ENCODE assay signal across 15 cellular contexts in the genomic region with DNA sequence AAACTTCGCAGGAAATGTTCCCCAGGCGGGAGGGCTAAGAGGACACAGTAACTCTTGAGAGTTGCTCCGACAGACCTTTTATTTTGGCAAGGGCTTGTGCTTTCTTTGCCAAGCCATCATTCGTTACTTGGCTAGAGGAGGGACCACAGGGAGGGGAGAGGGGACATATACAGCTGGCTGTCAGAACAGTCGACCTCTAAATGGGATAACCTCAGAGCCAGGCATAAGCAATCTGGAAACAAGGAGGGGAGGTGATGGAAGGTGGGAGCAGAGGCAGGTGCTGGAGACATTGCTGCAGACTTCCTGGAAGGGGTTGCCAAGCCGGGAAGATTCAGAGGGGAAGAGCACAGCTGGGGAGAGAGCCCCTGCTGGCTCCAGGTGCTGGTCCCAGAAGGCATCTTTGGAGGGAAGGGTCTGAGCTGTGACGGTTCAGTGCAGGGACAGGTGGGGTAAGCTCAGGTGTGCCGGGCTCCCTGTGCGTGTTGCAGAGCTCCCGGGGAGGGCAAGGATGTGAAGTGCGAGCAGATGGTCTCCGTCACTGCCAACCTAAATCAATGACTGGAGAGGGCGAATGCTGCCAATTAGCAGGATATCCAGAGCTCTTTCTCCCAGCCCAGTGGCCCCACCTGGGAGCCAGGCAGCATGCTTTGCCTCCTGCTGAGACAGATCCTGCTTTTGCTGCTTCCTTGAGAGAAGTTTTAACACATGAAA. TPM values are rescaled to one million over a fixed set of nuclear protein-coding genes. Genes with fewer than 3 reads are reported as not detected.
DNase-seq lines count a peak whose midpoint lies in the region; ATAC-seq, FAIRE-seq and TF ChIP-seq lines count a peak whose summit lies in the region.
"Had no signal": no experiment of that assay in that cellular context is flagged by ENCODE, and none has a peak within 500 bp of the region (broad histone marks: within the 10 kb centered on the region; RNA-seq: fewer than 3 reads in every experiment).

No MANE protein-coding gene starts in this region.

- POLR2A ChIA-PET in H1 (lab: Charles Lee; ENCODE audit: partially characterized antibody) = interaction anchor here (0.7 kb wide), 1 partner anchor 12 kb away, joined by 3 read pairs; no protein-coding TSS in a partner anchor

- H3K18ac ChIP-seq in H1 (ENCODE audit: extremely low read depth, low read length) = peak overlapping the region; percentile 53

- H4K8ac ChIP-seq in H1 (ENCODE audit: extremely low read depth, insufficient read depth, low read length) = no peak overlapping the region; the same call in 1 of the 2 replicates

- TF ChIP-seq CTCF in H1 (IDR thresholded peaks at IDR 0.05; ENCODE audit: control extremely low read depth in 1 of 3, insufficient read depth in 1 of 3, low read depth in 1 of 3, low read length in 3 of 3) = no peak
- TF ChIP-seq CTCF in coronary artery (IDR thresholded peaks at IDR 0.05) = no peak

- peaks cover 3% of the 10 kb centered on the region; the same call in 1 of the 2 replicates for H3K23me2 ChIP-seq in H1 (ENCODE audit: low read depth, low read length)

- 0 out of 2 replicates have a peak overlapping the region, but pooled peaks have one; percentile 9 for H2AK5ac ChIP-seq in H1 (ENCODE audit: low read depth, low read length)

- H4K20me1 ChIP-seq in BLaER1 (peaks cover 92% of the 10 kb centered on the region), H1 (replicated peaks in 1 of 2; ENCODE audit: control insufficient read depth in 1 of 2, insufficient read depth in 2 of 2, low read length in 2 of 2) (peaks cover 0 to 9% of the 10 kb centered on the region in 2 experiments)

- no peak for FAIRE-seq in H1 (lab: Jason Lieb, UNC)

- no peak overlapping the region for H3K4ac ChIP-seq in H1 (replicated peaks; ENCODE audit: insufficient read length, low read depth, low read length)

- peak overlapping the region; percentile 22; the same call in 1 of the 2 replicates for H2BK15ac ChIP-seq in H1 (ENCODE audit: low read length)

- H2BK5ac ChIP-seq in H1 (ENCODE audit: low read depth, low read length) = peak overlapping the region; percentile 64; the same call in 1 of the 2 replicates

- TF ChIP-seq EP300 in H1 (IDR thresholded peaks at IDR 0.05; ENCODE audit: borderline replicate concordance in 1 of 2, low read depth in 2 of 2, low read length in 2 of 2) = no peak

- H3K79me1 ChIP-seq in H1 (ENCODE audit: low read depth, low read length) = 0 out of 2 replicates have a peak, but pooled peaks cover 2% of the 10 kb centered on the region

- DNase-seq in NCI-H2196 (lab: John Stamatoyannopoulos, UW; ENCODE audit: unreplicated experiment) (peak; percentile 71), H1 (ENCODE audit: low read depth in 1 of 2, low spot score in 2 of 2) (peak in 1 of 2 experiments; percentile 54), NK-92 (lab: John Stamatoyannopoulos, UW; ENCODE audit: unreplicated experiment) (no peak), dedifferentiated amniotic fluid mesenchymal stem cell (ENCODE audit: extremely low spot score) (no peak), coronary artery (ENCODE audit: low spot score) (no peak)
- DNase-seq: activated CD8-positive, alpha-beta memory T cell treated with anti-CD3 and anti-CD28 coated beads for 24 hours; activated naive CD4-positive, alpha-beta T cell treated with Interleukin-2 at 50 U/mL for 16 hours; central memory CD4-positive, alpha-beta T cell; esophagus squamous epithelium; posterior cingulate gyrus; uterus had no signal

- peak overlapping the region; percentile 49 for H3K4me2 ChIP-seq in BLaER1
- peak overlapping the region; percentile 36 for H3K4me2 ChIP-seq in H1 (ENCODE audit: insufficient read depth in 1 of 2, low read depth in 2 of 2, low read length in 2 of 2)

- CTCF ChIA-PET in H1 (lab: Charles Lee; ENCODE audit: partially characterized antibody) = interaction anchor here (1.0 to 1.8 kb wide), 3 partner anchors 11 to 49 kb away, joined by 3 read pairs; no protein-coding TSS in a partner anchor

- H3K79me2 ChIP-seq in H1 (ENCODE audit: control insufficient read depth in 1 of 2, insufficient read depth in 2 of 2, low read length in 2 of 2) = peaks cover 0 to 2% of the 10 kb centered on the region in 2 experiments; a peak in 1 of 4 replicates

- no peak overlapping the region for H3K4me3 ChIP-seq in BLaER1
- H3K4me3 ChIP-seq in H1 (ENCODE audit: extremely low read depth in 1 of 4, insufficient read depth in 2 of 4, low read depth in 3 of 4, low read length in 4 of 4) = no peak overlapping the region
- H3K4me3 ChIP-seq in coronary artery = no peak overlapping the region
- H3K4me3 ChIP-seq: esophagus squamous epithelium, MG63, uterus had no signal

- H3K9ac ChIP-seq in BLaER1 (no peak overlapping the region), H1 (replicated peaks in 1 of 4; ENCODE audit: extremely low read depth in 1 of 4, low read depth in 3 of 4, low read length in 3 of 4) (no peak overlapping the region)

- H2BK12ac ChIP-seq in H1 (ENCODE audit: low read depth, low read length) = peak overlapping the region; percentile 21; the same call in 1 of the 2 replicates

- H3K56ac ChIP-seq in H1 (replicated peaks; ENCODE audit: insufficient read length, low read depth, low read length) = no peak overlapping the region

- 54% methylated on average over 13 of the region's 13 CpGs; no CpG with 5 or more reads in 1 of the 2 experiments for WGBS in H1 (ENCODE audit: extremely low coverage in 1 of 2, insufficient coverage in 1 of 2, insufficient read length in 1 of 2, insufficient replicate concordance in 2 of 2, low coverage in 1 of 2, low lambda C conversion rate in 2 of 2, missing lambda C conversion rate in 1 of 2), 2 experiments

- H4K5ac ChIP-seq in H1 (ENCODE audit: insufficient read length, low read depth, low read length) = no peak overlapping the region

- no peak overlapping the region for H4K91ac ChIP-seq in H1 (replicated peaks; ENCODE audit: insufficient read length, low read length)

- H3K9me3 ChIP-seq in BLaER1 = peaks cover 31% of the 10 kb centered on the region
- peaks cover 9% of the 10 kb centered on the region for H3K9me3 ChIP-seq in KOPT-K1 (ENCODE audit: insufficient read depth, low read length, poor library complexity, severe bottlenecking)
- H3K9me3 ChIP-seq in H1 (ENCODE audit: insufficient read depth in 2 of 2, low read depth in 1 of 2, low read length in 1 of 2) = no peaks in the 10 kb centered on the region
- H3K9me3 ChIP-seq: esophagus squamous epithelium, MG63, uterus had no signal

- H2BK20ac ChIP-seq in H1 (ENCODE audit: low read length) = no peak overlapping the region; the same call in 1 of the 2 replicates

- H3K36me3 ChIP-seq in BLaER1 = peaks cover 44% of the 10 kb centered on the region
- peaks cover 84% of the 10 kb centered on the region for H3K36me3 ChIP-seq in KOPT-K1 (ENCODE audit: insufficient read depth, low read length)
- H3K36me3 ChIP-seq in H1 (ENCODE audit: control insufficient read depth in 2 of 4, insufficient read depth in 4 of 4, low read length in 3 of 4) = no peaks in the 10 kb centered on the region
- H3K36me3 ChIP-seq: esophagus squamous epithelium, MG63, uterus had no signal

- H3K27me3 ChIP-seq in BLaER1 = no peaks in the 10 kb centered on the region
- no peaks in the 10 kb centered on the region for H3K27me3 ChIP-seq in H1 (replicated peaks in 1 of 4; ENCODE audit: control insufficient read depth in 3 of 4, extremely low read depth in 1 of 4, insufficient read depth in 3 of 4, low read length in 3 of 4)
- H3K27me3 ChIP-seq: esophagus squamous epithelium, MG63, uterus had no signal

- no peak overlapping the region for H3K23ac ChIP-seq in H1 (ENCODE audit: insufficient read length)

- H3K27ac ChIP-seq in BLaER1 (0 out of 2 replicates have a peak overlapping the region, but pooled peaks have one; percentile 3), KOPT-K1 (ENCODE audit: low read depth, low read length, poor library complexity, severe bottlenecking) (peak overlapping the region; percentile 35), H1 (ENCODE audit: low read depth, low read length) (no peak overlapping the region), coronary artery (no peak overlapping the region)
- H3K27ac ChIP-seq: esophagus squamous epithelium, uterus had no signal

- no peak overlapping the region for H2AFZ ChIP-seq in H1 (ENCODE audit: low read length)

- no peak for TF ChIP-seq RAD21 in H1 (IDR thresholded peaks at IDR 0.05 in 1 of 2, conservative IDR thresholded peaks at IDR 0.05 in 1 of 2; ENCODE audit: low read depth in 2 of 2, low read length in 2 of 2)

- no peak for TF ChIP-seq POLR2A in H1 (IDR thresholded peaks at IDR 0.05; ENCODE audit: control extremely low read depth in 1 of 2, low read depth in 2 of 2, low read length in 2 of 2)

- H3K14ac ChIP-seq in H1 (ENCODE audit: insufficient read length) = no peak overlapping the region

- peaks cover 99% of the 10 kb centered on the region for H3K4me1 ChIP-seq in BLaER1
- peaks cover 9 to 20% (median 14%) of the 10 kb centered on the region in 4 experiments; a peak in 6 of 7 replicates for H3K4me1 ChIP-seq in H1 (replicated peaks in 1 of 4; ENCODE audit: control insufficient read depth in 3 of 4, insufficient read depth in 4 of 4, low read length in 3 of 4)
- H3K4me1 ChIP-seq: uterus had no signal

- ATAC-seq in SK-N-SH treated with all-trans-retinoic acid at 6 μM for 48 hours = no peak

- H2BK120ac ChIP-seq in H1 (replicated peaks; ENCODE audit: low read depth, low read length) = no peak overlapping the region

TF ChIP-seq in H1, 55 proteins besides CTCF, POLR2A, EP300 and RAD21 (continues in another document):
- no peak for TF ChIP-seq KDM5A (IDR thresholded peaks at IDR 0.05; ENCODE audit: low read length)

TF ChIP-seq in SK-N-SH treated with all-trans-retinoic acid at 6 μM for 48 hours, 23 proteins besides CTCF, POLR2A, EP300 and RAD21:
- TF ChIP-seq OSR1 (CRISPR knock-in tag; IDR thresholded peaks at IDR 0.05) (no peak), TCF4 (CRISPR knock-in tag; IDR thresholded peaks at IDR 0.05; ENCODE audit: borderline replicate concordance) (no peak), ZNF70 (CRISPR knock-in tag; IDR thresholded peaks at IDR 0.05) (no peak), ZNF565 (CRISPR knock-in tag; conservative IDR thresholded peaks at IDR 0.05; ENCODE audit: low read depth) (no peak), ISL1 (CRISPR knock-in tag; IDR thresholded peaks at IDR 0.05) (no peak)
TF ChIP-seq in SK-N-SH treated with all-trans-retinoic acid at 6 μM for 48 hours: peak in this region for 0.

RNA-seq across cellular contexts. Expression of a gene that starts 50.1 kb away (rescaled TPM):
- 14.4 and 15.5 TPM in 2 replicates for total RNA-seq in H1 (2021; fragmentation: NEBNext Ultra II Directional; extraction: Animal tissue kit (Norgen Biotek cat#: 25700))
- 20.8 and 22.7 TPM in 2 replicates for polyA plus RNA-seq in H1 (2011; rRNA removed)
- 22.9 TPM for polyA plus RNA-seq in H1 (2011; cell fraction: cytosol; rRNA removed)
- polyA plus RNA-seq in H1 (2011; cell fraction: nucleus; rRNA removed) = 22.8 TPM
- 9.2 to 10.4 TPM (median 10.0 TPM) in 4 replicates for polyA plus RNA-seq in H1 (2012, experiment 1 of 2)
- 3.5 TPM for polyA plus RNA-seq in H1 (2012, experiment 2 of 2)
- polyA plus RNA-seq in H1 (2013, experiment 1 of 2) = 8.5 TPM
- 9.3 TPM for polyA plus RNA-seq in H1 (2013, experiment 2 of 2)
- 8.6 and 8.9 TPM in 2 replicates for polyA minus RNA-seq in H1 (2011; rRNA and poly(A)+ RNA removed)
- polyA minus RNA-seq in H1 (2011; cell fraction: cytosol; rRNA and poly(A)+ RNA removed) = 11.2 TPM
- 19.0 TPM for polyA minus RNA-seq in H1 (2011; cell fraction: nucleus; rRNA and poly(A)+ RNA removed)

Comparison
In these comparisons a context has a peak if more than half of its experiments do, and no peak if none do; other contexts are left out.
1. H3K27ac ChIP-seq: peak in BLaER1 (single experiment) and KOPT-K1 (single experiment); none in H1 (single experiment) and coronary artery (0 of 2).